In the genomic region with DNA sequence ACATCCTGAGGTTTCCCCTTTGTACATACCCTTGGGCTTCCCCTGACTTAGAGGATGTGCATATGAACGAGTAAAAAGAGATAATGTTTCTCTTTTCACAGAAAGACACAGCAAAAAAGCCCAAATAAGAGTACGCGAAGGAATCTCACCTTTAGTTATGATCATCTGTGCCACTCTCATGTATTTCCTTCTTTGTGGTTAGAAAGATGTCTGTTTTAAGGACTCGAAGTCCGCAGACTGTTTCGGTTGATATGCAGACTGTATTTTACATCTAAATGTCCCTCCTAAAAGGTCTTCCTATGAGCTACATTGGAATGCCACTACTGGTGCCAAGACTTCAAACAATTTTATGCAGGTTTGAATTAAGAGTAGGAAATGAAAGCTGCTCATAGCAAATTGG, we compare ENCODE assay signal across 26 cellular contexts.
"Had no signal": no experiment of that assay in that cellular context is flagged by ENCODE, and none has a peak within 500 bp of the region (broad histone marks: within the 10 kb centered on the region; RNA-seq: fewer than 3 reads in every experiment).

No MANE protein-coding gene starts in this region.

- H3K4me3 Mint-ChIP-seq: T-helper 17 cell had no signal

- H2AFZ ChIP-seq: PC-9 had no signal

- H3K9ac ChIP-seq: KMS-11 had no signal

- H3K4me1 Mint-ChIP-seq: T-helper 17 cell had no signal

- FAIRE-seq: HepG2 had no signal

- DNase-seq: IMR-90; Kasumi-1; MM.1S; NCI-H1092 treated with DMSO at 0.1 percent for 48 hours; NCI-H1436; NCI-H187; NCI-H2029; NCI-H2081 treated with DMSO at 0.1 percent for 48 hours; NCI-H2171; NCI-H226; NCI-H446; NCI-H510A; NCI-H524 treated with DMSO at 0.1 percent for 48 hours; NCI-H69; NCI-H774; NK-92 treated with Interleukin-12 subunit alpha and Interleukin-12 subunit beta, amount 100 ng/mL, for 24 hours; PC-9; Peyer's patch; SHP77 treated with DMSO at 0.1 percent for 48 hours; SJCRH30; T-helper 1 cell; T-helper 17 cell had no signal

- H3K27ac Mint-ChIP-seq: T-helper 17 cell had no signal

- H3K36me3 ChIP-seq: Peyer's patch, SJCRH30 had no signal

- H3K4me2 ChIP-seq: KMS-11, PC-9 had no signal

- H3K27me3 ChIP-seq: Peyer's patch, SJCRH30 had no signal

- H3K4me3 ChIP-seq: PC-9, Peyer's patch, SJCRH30 had no signal

- H3K4me1 ChIP-seq: Peyer's patch, SJCRH30 had no signal

- ATAC-seq: HepG2, Right ventricle myocardium inferior, SK-N-SH treated with all-trans-retinoic acid at 6 μM for 48 hours, T-helper 17 cell had no signal

- H3K27ac ChIP-seq: KMS-11, PC-9, Peyer's patch, SJCRH30 had no signal

- H3K9me3 ChIP-seq: Peyer's patch had no signal
